In genomic region chr5:74364507-74364906, GRCh38 we compare ENCODE assay signal across 26 cellular contexts.
DNase-seq lines count a peak whose midpoint lies in the region; ATAC-seq and TF ChIP-seq lines count a peak whose summit lies in the region.
"Had no signal": no experiment of that assay in that cellular context is flagged by ENCODE, and none has a peak within 500 bp of the region (broad histone marks: within the 10 kb centered on the region; RNA-seq: fewer than 3 reads in every experiment).

No MANE protein-coding gene starts in this region.

- H2BK12ac ChIP-seq in trophoblast cell (ENCODE audit: low read length) = peak overlapping the region; percentile 16

- H3K36me3 ChIP-seq in esophagus muscularis mucosa = no peaks in the 10 kb centered on the region
- no peaks in the 10 kb centered on the region for H3K36me3 ChIP-seq in trophoblast cell (ENCODE audit: control insufficient read depth in 1 of 2, insufficient read depth in 2 of 2, low read length in 2 of 2)
- H3K36me3 ChIP-seq in testis (ENCODE audit: low read depth, missing control alignments) = no peaks in the 10 kb centered on the region
- H3K36me3 ChIP-seq: BE2C, BLaER1 had no signal

- H2BK5ac ChIP-seq in trophoblast cell (ENCODE audit: low read depth, low read length, poor library complexity) = no peak overlapping the region

- no peak overlapping the region for H2AFZ ChIP-seq in trophoblast cell (ENCODE audit: insufficient read depth, low read length, poor library complexity)

- no peak overlapping the region for H3K23ac ChIP-seq in trophoblast cell (ENCODE audit: low read length)

- H3K27me3 ChIP-seq in esophagus muscularis mucosa = no peaks in the 10 kb centered on the region
- no peaks in the 10 kb centered on the region for H3K27me3 ChIP-seq in trophoblast cell (ENCODE audit: insufficient read depth, low read length)
- no peaks in the 10 kb centered on the region for H3K27me3 ChIP-seq in testis
- H3K27me3 ChIP-seq: BE2C, BLaER1 had no signal

- intact Hi-C loops in esophagus muscularis mucosa (cut with DNase I) = no loop called here
- intact Hi-C loops in testis (cut with DNase I; ENCODE audit: low total_unique reads) = no loop called here

- peak overlapping the region in 2 of 3 experiments; percentile 29 to 66 for H3K27ac Mint-ChIP-seq in nephron
- no peak overlapping the region for H3K27ac Mint-ChIP-seq in activated T-helper 17 cell treated with anti-CD3 and anti-CD28 coated beads, Interleukin-2, amount 50 U/mL, for 72 hours
- H3K27ac Mint-ChIP-seq in effector memory CD8-positive, alpha-beta T cell = no peak overlapping the region
- H3K27ac Mint-ChIP-seq: CD4-positive, alpha-beta memory T cell; CD4-positive, CD25-positive, alpha-beta regulatory T cell; CD8-positive, alpha-beta memory T cell had no signal

- no peak overlapping the region for H4K12ac ChIP-seq in trophoblast cell (ENCODE audit: low read depth, low read length)

- no peak overlapping the region for H3K9ac ChIP-seq in trophoblast cell (ENCODE audit: low read length)
- H3K9ac ChIP-seq: BLaER1 had no signal

- no peak overlapping the region for H3K18ac ChIP-seq in trophoblast cell (ENCODE audit: low read length)

- H3K4me3 ChIP-seq in esophagus muscularis mucosa = no peak overlapping the region
- H3K4me3 ChIP-seq in trophoblast cell (ENCODE audit: low read depth, low read length) = no peak overlapping the region
- H3K4me3 ChIP-seq in testis = no peak overlapping the region
- H3K4me3 ChIP-seq: BLaER1, GM12878 had no signal

- peak; percentile 74 for DNase-seq in esophagus muscularis mucosa (ENCODE audit: extremely low spot score)
- no peak for DNase-seq in trophoblast cell
- DNase-seq in testis = no peak
- DNase-seq in activated CD4-positive, alpha-beta T cell treated with anti-CD3 and anti-CD28 coated beads for 4 hours = no peak
- DNase-seq in effector memory CD8-positive, alpha-beta T cell = no peak
- DNase-seq: 8988T; ACHN; BE2C; C1 segment of cervical spinal cord; CD4-positive, alpha-beta memory T cell; CD4-positive, CD25-positive, alpha-beta regulatory T cell; CD8-positive, alpha-beta memory T cell; COR-L47; DMS 273 treated with DMSO at 0.1 percent for 48 hours; DMS153; DMS53; DMS79; DND-41; EL; GDM1 had no signal

- no peaks in the 10 kb centered on the region for H3K36me3 Mint-ChIP-seq in nephron (ENCODE audit: low read depth)
- no peaks in the 10 kb centered on the region for H3K36me3 Mint-ChIP-seq in activated T-helper 17 cell treated with anti-CD3 and anti-CD28 coated beads, Interleukin-2, amount 50 U/mL, for 72 hours (ENCODE audit: low read depth)
- no peaks in the 10 kb centered on the region for H3K36me3 Mint-ChIP-seq in effector memory CD8-positive, alpha-beta T cell (ENCODE audit: insufficient read depth)
- H3K36me3 Mint-ChIP-seq: CD14-positive monocyte; CD4-positive, alpha-beta memory T cell; CD4-positive, CD25-positive, alpha-beta regulatory T cell; CD8-positive, alpha-beta memory T cell had no signal

- H3K4ac ChIP-seq in trophoblast cell (ENCODE audit: low read depth, low read length) = no peak overlapping the region

- H2AK5ac ChIP-seq in trophoblast cell (ENCODE audit: low read length) = no peak overlapping the region

- H3K9me3 ChIP-seq in esophagus muscularis mucosa = peaks cover 0 to 10% (median 0%) of the 10 kb centered on the region in 4 donors
- H3K9me3 ChIP-seq in trophoblast cell (ENCODE audit: insufficient read depth, low read depth, low read length) = peaks cover 3% of the 10 kb centered on the region
- no peaks in the 10 kb centered on the region for H3K9me3 ChIP-seq in testis
- H3K9me3 ChIP-seq: BE2C, BLaER1 had no signal

- H3K4me1 Mint-ChIP-seq in nephron = peaks cover 59% of the 10 kb centered on the region
- no peaks in the 10 kb centered on the region for H3K4me1 Mint-ChIP-seq in activated T-helper 17 cell treated with anti-CD3 and anti-CD28 coated beads, Interleukin-2, amount 50 U/mL, for 72 hours
- H3K4me1 Mint-ChIP-seq in effector memory CD8-positive, alpha-beta T cell (ENCODE audit: low read depth in 2 of 2) = no peaks in the 10 kb centered on the region
- H3K4me1 Mint-ChIP-seq: CD4-positive, alpha-beta memory T cell; CD4-positive, CD25-positive, alpha-beta regulatory T cell; CD8-positive, alpha-beta memory T cell had no signal

- H3K79me2 ChIP-seq in trophoblast cell (ENCODE audit: control insufficient read depth, insufficient read depth, low read length, poor library complexity) = no peaks in the 10 kb centered on the region

- H3K4me2 ChIP-seq in trophoblast cell (ENCODE audit: low read length) = no peak overlapping the region

- ATAC-seq in activated T-helper 17 cell treated with anti-CD3 and anti-CD28 coated beads, Interleukin-2, amount 50 U/mL, for 72 hours (replicated peaks) = no peak
- ATAC-seq in HG03135 (IDR thresholded peaks at IDR 0.05; ENCODE audit: unreplicated experiment) = no peak
- no peak for ATAC-seq in effector memory CD8-positive, alpha-beta T cell (replicated peaks)
- ATAC-seq: GM12878 had no signal

- no peak for TF ChIP-seq CTCF in esophagus muscularis mucosa (IDR thresholded peaks at IDR 0.05)
- TF ChIP-seq CTCF in nephron (IDR thresholded peaks at IDR 0.05; ENCODE audit: unreplicated experiment in 3 of 3) = no peak
- no peak for TF ChIP-seq CTCF in testis (IDR thresholded peaks at IDR 0.05)

- H3K14ac ChIP-seq in trophoblast cell (ENCODE audit: low read length) = no peak overlapping the region

- H3K27ac ChIP-seq in esophagus muscularis mucosa (replicated peaks in 1 of 4) = no peak overlapping the region
- H3K27ac ChIP-seq in trophoblast cell (ENCODE audit: low read depth, low read length) = no peak overlapping the region
- peak overlapping the region; percentile 34 to 46 for H3K27ac ChIP-seq in testis
- H3K27ac ChIP-seq: BLaER1 had no signal

- WGBS in esophagus muscularis mucosa = 93% methylated on average over 4 of the region's 4 CpGs
- no CpG with 5 or more reads among the region's 4 CpGs for WGBS in trophoblast cell (ENCODE audit: extremely low coverage, insufficient coverage, insufficient read length)
- 69 to 84% methylated on average over 3 to 4 of the region's 4 CpGs for WGBS in testis, 2 donors

- no peak overlapping the region for H2BK120ac ChIP-seq in trophoblast cell (ENCODE audit: insufficient read depth, low read length, poor library complexity)

- peaks cover 10% of the 10 kb centered on the region for H3K9me3 Mint-ChIP-seq in nephron
- H3K9me3 Mint-ChIP-seq in activated T-helper 17 cell treated with anti-CD3 and anti-CD28 coated beads, Interleukin-2, amount 50 U/mL, for 72 hours = no peaks in the 10 kb centered on the region
- no peaks in the 10 kb centered on the region for H3K9me3 Mint-ChIP-seq in effector memory CD8-positive, alpha-beta T cell

- H3K4me1 ChIP-seq in esophagus muscularis mucosa (peaks cover 0 to 9% (median 3%) of the 10 kb centered on the region in 4 donors), trophoblast cell (ENCODE audit: control insufficient read depth in 1 of 2, insufficient read depth in 2 of 2, low read length in 2 of 2) (peaks cover 12 to 15% of the 10 kb centered on the region in 2 experiments), testis (peaks cover 42% of the 10 kb centered on the region)
- H3K4me1 ChIP-seq: BE2C had no signal

- H4K91ac ChIP-seq in trophoblast cell (ENCODE audit: low read depth, low read length) = peak overlapping the region; percentile 30

- H4K8ac ChIP-seq in trophoblast cell (ENCODE audit: low read depth, low read length) = no peak overlapping the region

- no peak for TF ChIP-seq EP300 in esophagus muscularis mucosa (IDR thresholded peaks at IDR 0.05)

- TF ChIP-seq POLR2A in esophagus muscularis mucosa (IDR thresholded peaks at IDR 0.05; ENCODE audit: low read depth) = no peak
- no peak for TF ChIP-seq POLR2A in testis (IDR thresholded peaks at IDR 0.05)

- peaks cover under 1% of the 10 kb centered on the region for H3K27me3 Mint-ChIP-seq in nephron (ENCODE audit: low read depth)
- H3K27me3 Mint-ChIP-seq in activated T-helper 17 cell treated with anti-CD3 and anti-CD28 coated beads, Interleukin-2, amount 50 U/mL, for 72 hours = peaks cover 4% of the 10 kb centered on the region
- peaks cover 0 to 34% of the 10 kb centered on the region in 2 donors for H3K27me3 Mint-ChIP-seq in effector memory CD8-positive, alpha-beta T cell

- H3K4me3 Mint-ChIP-seq in nephron = no peak overlapping the region
- no peak overlapping the region for H3K4me3 Mint-ChIP-seq in activated T-helper 17 cell treated with anti-CD3 and anti-CD28 coated beads, Interleukin-2, amount 50 U/mL, for 72 hours
- no peak overlapping the region for H3K4me3 Mint-ChIP-seq in effector memory CD8-positive, alpha-beta T cell
- H3K4me3 Mint-ChIP-seq: CD14-positive monocyte; CD4-positive, alpha-beta memory T cell; CD4-positive, CD25-positive, alpha-beta regulatory T cell; CD8-positive, alpha-beta memory T cell had no signal

- H3K79me1 ChIP-seq in trophoblast cell (ENCODE audit: low read length) = peaks cover 9% of the 10 kb centered on the region

Comparison
In these comparisons a context has a peak if more than half of its experiments do, and no peak if none do; other contexts are left out.
1. H3K27ac ChIP-seq: peak in testis (2 of 2); none in esophagus muscularis mucosa (0 of 4) and trophoblast cell (single experiment).
2. H3K27ac Mint-ChIP-seq: peak in nephron (2 of 3); none in activated T-helper 17 cell treated with anti-CD3 and anti-CD28 coated beads, Interleukin-2, amount 50 U/mL, for 72 hours (single experiment) and effector memory CD8-positive, alpha-beta T cell (0 of 2).